Comparison of ENCODE assay signal across 11 cellular contexts in genomic region chr1:41493117-41493536, GRCh38. TPM values are rescaled to one million over a fixed set of nuclear protein-coding genes. Genes with fewer than 3 reads are reported as not detected.
DNase-seq lines count a peak whose midpoint lies in the region; ATAC-seq and TF ChIP-seq lines count a peak whose summit lies in the region.
"Had no signal": no experiment of that assay in that cellular context is flagged by ENCODE, and none has a peak within 500 bp of the region (broad histone marks: within the 10 kb centered on the region; RNA-seq: fewer than 3 reads in every experiment).

No MANE protein-coding gene starts in this region.

- intact Hi-C loops in ovary (cut with DNase I) = no loop called here

- WGBS in ovary, 3 donors = 71 to 93% (median 89%) methylated on average over 4 to 5 of the region's 5 CpGs

- ATAC-seq in GM18520 (IDR thresholded peaks at IDR 0.05; ENCODE audit: unreplicated experiment) (no peak), GM18511 (IDR thresholded peaks at IDR 0.05; ENCODE audit: unreplicated experiment) (no peak)

- peak; percentile 22 for DNase-seq in T-helper 2 cell treated with Interferon-gamma antibody and Interleukin-4, amounts not matched to agents 5 μg/mL and 100 μg/mL, for 36 hours (ENCODE audit: low spot score)
- DNase-seq in T-helper 2 cell (no peak), NCI-H226 (peak; percentile 98), choroid plexus epithelial cell (ENCODE audit: low read depth) (peak; percentile 92), ovary (peak in 3 of 5 donors; percentile 40 to 59 (median 49)), OCI-M2 (lab: John Stamatoyannopoulos, UW; ENCODE audit: unreplicated experiment) (no peak)

- no peak overlapping the region for H3K27ac Mint-ChIP-seq in T-helper 2 cell treated with Interferon-gamma antibody and Interleukin-4, amounts not matched to agents 5 μg/mL and 100 μg/mL, for 36 hours

- no peak for TF ChIP-seq EP300 in ovary (IDR thresholded peaks at IDR 0.05)

- no peak overlapping the region for H3K4me3 Mint-ChIP-seq in T-helper 2 cell treated with Interferon-gamma antibody and Interleukin-4, amounts not matched to agents 5 μg/mL and 100 μg/mL, for 36 hours

- H3K27me3 ChIP-seq in ovary = no peaks in the 10 kb centered on the region

- H3K9me3 Mint-ChIP-seq in T-helper 2 cell treated with Interferon-gamma antibody and Interleukin-4, amounts not matched to agents 5 μg/mL and 100 μg/mL, for 36 hours = no peaks in the 10 kb centered on the region

- H3K27me3 Mint-ChIP-seq in T-helper 2 cell treated with Interferon-gamma antibody and Interleukin-4, amounts not matched to agents 5 μg/mL and 100 μg/mL, for 36 hours (ENCODE audit: low read depth) = peaks cover 2% of the 10 kb centered on the region

- H3K9me3 ChIP-seq in ovary = no peaks in the 10 kb centered on the region

- H3K4me3 ChIP-seq in choroid plexus epithelial cell (ENCODE audit: low read depth, low read length) (no peak overlapping the region), ovary (no peak overlapping the region)

- H3K36me3 Mint-ChIP-seq in T-helper 2 cell treated with Interferon-gamma antibody and Interleukin-4, amounts not matched to agents 5 μg/mL and 100 μg/mL, for 36 hours (ENCODE audit: low read depth) = no peaks in the 10 kb centered on the region

- H3K36me3 ChIP-seq in ovary = no peaks in the 10 kb centered on the region

- H3K27ac ChIP-seq in ovary = no peak overlapping the region

- H3K4me1 ChIP-seq in ovary (ENCODE audit: insufficient read depth) = peaks cover 5% of the 10 kb centered on the region

- TF ChIP-seq CTCF in choroid plexus epithelial cell (conservative IDR thresholded peaks at IDR 0.05; ENCODE audit: low read depth, low read length) (no peak), ovary (IDR thresholded peaks at IDR 0.05) (no peak)

- peaks cover 3% of the 10 kb centered on the region for H3K4me1 Mint-ChIP-seq in T-helper 2 cell treated with Interferon-gamma antibody and Interleukin-4, amounts not matched to agents 5 μg/mL and 100 μg/mL, for 36 hours (ENCODE audit: low read depth)

- TF ChIP-seq POLR2A in ovary (IDR thresholded peaks at IDR 0.05) = no peak

RNA-seq across cellular contexts. Expression of gene EDN2, which starts 8.6 kb away (rescaled TPM):
- total RNA-seq in ovary = 10 to 100 TPM in 1 of 7 donors, 1 to 10 TPM in 1, under 1 TPM in 3, not detected in 2; 0.20 to 24.8 (median 0.36) TPM
- not detected for polyA plus RNA-seq in ovary
- total RNA-seq: A673, NCI-H460, osteocyte had no signal

Comparison
In these comparisons a context has a peak if more than half of its experiments do, and no peak if none do; other contexts are left out.
1. DNase-seq: peak in T-helper 2 cell treated with Interferon-gamma antibody and Interleukin-4, amounts not matched to agents 5 μg/mL and 100 μg/mL, for 36 hours (single experiment), NCI-H226 (single experiment), choroid plexus epithelial cell (single experiment) and ovary (3 of 5); none in T-helper 2 cell (0 of 5) and OCI-M2 (single experiment).